ENCODE assay signal across 1 cellular context in genomic region chr5:180670157-180670556, GRCh38.
A peak's percentile ranks its signal among the peaks of the same experiment; 100 is the strongest.
TF ChIP-seq lines count a peak whose summit lies in the region.

No MANE protein-coding gene starts in this region.

TF ChIP-seq in K562, 482 proteins besides CTCF, POLR2A, EP300 and RAD21 (continued from another document and continues in another):
- TF ChIP-seq ZNF318 (IDR thresholded peaks at IDR 0.05; ENCODE audit: borderline replicate concordance in 1 of 2, low read depth in 1 of 2) (no peak), ILK (tag; IDR thresholded peaks at IDR 0.05; ENCODE audit: borderline replicate concordance, low read depth) (no peak), SRF (CRISPR knock-in tag; IDR thresholded peaks at IDR 0.05) (no peak), ZNF77 (CRISPR knock-in tag; IDR thresholded peaks at IDR 0.05) (no peak), FOXK2 (conservative IDR thresholded peaks at IDR 0.05 in 1 of 2, IDR thresholded peaks at IDR 0.05 in 1 of 2; ENCODE audit: low read depth in 2 of 2) (0 out of 4 replicates have a peak, but pooled peaks of 1 of the 2 experiments have one; percentile 27), TRIM24 (IDR thresholded peaks at IDR 0.05) (peak in 1 of 2 experiments; percentile 19; a peak in 1 of 4 replicates), MCM5 (IDR thresholded peaks at IDR 0.05; ENCODE audit: low read depth) (no peak), TARDBP (IDR thresholded peaks at IDR 0.05) (no peak), SRSF3 (IDR thresholded peaks at IDR 0.05; ENCODE audit: insufficient read depth, low read length) (no peak), ZFX (CRISPR knock-in tag; IDR thresholded peaks at IDR 0.05) (no peak), ZNF512 (tag; IDR thresholded peaks at IDR 0.05) (no peak), HDAC1 (IDR thresholded peaks at IDR 0.05) (peak in 1 of 2 experiments; percentile 64; a peak in 2 of 4 replicates), HIVEP1 (CRISPR knock-in tag; IDR thresholded peaks at IDR 0.05) (no peak), RBM22 (IDR thresholded peaks at IDR 0.05; ENCODE audit: low read depth, low read length, poor library complexity, severe bottlenecking) (no peak), LCOR (CRISPR knock-in tag; IDR thresholded peaks at IDR 0.05) (no peak), HOMEZ (CRISPR knock-in tag; IDR thresholded peaks at IDR 0.05) (no peak), BRD9 (IDR thresholded peaks at IDR 0.05; ENCODE audit: low read depth, partially characterized antibody) (no peak), BMI1 (IDR thresholded peaks at IDR 0.05; ENCODE audit: low read length) (no peak), FOXP4 (CRISPR knock-in tag; IDR thresholded peaks at IDR 0.05; ENCODE audit: borderline replicate concordance) (no peak), CGGBP1 (CRISPR knock-in tag; IDR thresholded peaks at IDR 0.05) (no peak), ZNF217 (CRISPR knock-in tag; IDR thresholded peaks at IDR 0.05) (no peak), ATF2 (CRISPR knock-in tag; IDR thresholded peaks at IDR 0.05) (no peak), ZNF75A (CRISPR knock-in tag; IDR thresholded peaks at IDR 0.05) (no peak), E2F3 (CRISPR knock-in tag; IDR thresholded peaks at IDR 0.05) (no peak), RNF219 (CRISPR knock-in tag; IDR thresholded peaks at IDR 0.05) (no peak), POLR2B (IDR thresholded peaks at IDR 0.05; ENCODE audit: low read depth, partially characterized antibody) (no peak), ILF3 (IDR thresholded peaks at IDR 0.05; ENCODE audit: borderline replicate concordance) (no peak), HSF4 (CRISPR knock-in tag; IDR thresholded peaks at IDR 0.05; ENCODE audit: borderline replicate concordance) (no peak), IFI16 (CRISPR knock-in tag; IDR thresholded peaks at IDR 0.05) (no peak), POLR2AphosphoS5 (IDR thresholded peaks at IDR 0.05; ENCODE audit: control insufficient read depth, insufficient read depth, low read depth, low read length) (no peak), TFE3 (CRISPR knock-in tag; IDR thresholded peaks at IDR 0.05) (no peak), PRPF4 (IDR thresholded peaks at IDR 0.05; ENCODE audit: insufficient read depth, low read depth, low read length, poor library complexity, severe bottlenecking) (no peak), NR2C1 (IDR thresholded peaks at IDR 0.05) (peak; percentile 34; the same call in 1 of the 2 replicates), NR2C1 (tag; IDR thresholded peaks at IDR 0.05) (no peak), TCF7L2 (IDR thresholded peaks at IDR 0.05; ENCODE audit: low read depth, low read length) (no peak), TFAP4 (CRISPR knock-in tag; IDR thresholded peaks at IDR 0.05; ENCODE audit: borderline replicate concordance) (no peak), ZFPM2 (CRISPR knock-in tag; IDR thresholded peaks at IDR 0.05) (no peak), ZNF740 (CRISPR knock-in tag; IDR thresholded peaks at IDR 0.05) (no peak), ZNF740 (tag; IDR thresholded peaks at IDR 0.05) (no peak), ZKSCAN8 (CRISPR knock-in tag; IDR thresholded peaks at IDR 0.05) (no peak), ZNF717 (CRISPR knock-in tag; IDR thresholded peaks at IDR 0.05) (no peak)
